ENCODE assay signal across 8 cellular contexts in genomic region chr13:112690242-112690943, GRCh38. TPM values are rescaled to one million over a fixed set of nuclear protein-coding genes. Genes with fewer than 3 reads are reported as not detected.
DNase-seq lines count a peak whose midpoint lies in the region; ATAC-seq and TF ChIP-seq lines count a peak whose summit lies in the region.

No MANE protein-coding gene starts in this region.

- H3K4me1 ChIP-seq in breast epithelium, result peaks cover 0 to 12% of the 10 kb centered on the region in 2 donors

- H3K27me3 ChIP-seq in breast epithelium (no peaks in the 10 kb centered on the region), layer of hippocampus (ENCODE audit: control insufficient read depth, insufficient read depth, low read length) (no peaks in the 10 kb centered on the region)

- no peaks in the 10 kb centered on the region for H3K9me3 ChIP-seq in breast epithelium

- H3K4me3 ChIP-seq in breast epithelium, result peak overlapping the region; percentile 85 to 98 (median 96)

- DNase-seq in RWPE1 (ENCODE audit: low spot score) (peak; percentile 47), breast epithelium (ENCODE audit: low spot score in 2 of 2) (no peak), dedifferentiated amniotic fluid mesenchymal stem cell (ENCODE audit: extremely low spot score) (no peak)
- DNase-seq in stimulated activated CD4-positive, alpha-beta T cell treated with anti-CD3 and anti-CD28 coated beads, Interleukin-4, amount 100 ng/mL, for 1 hour, result peak; percentile 37

- intact Hi-C loops in breast epithelium (cut with DNase I; ENCODE audit: low total_unique reads), result no loop called here

- POLR2A ChIA-PET in RWPE1 (lab: Yijun Ruan, JAX; ENCODE audit: low non-redundant PET), result no interaction called here

- H3K27ac ChIP-seq in C4-2B, result peak overlapping the region; percentile 77
- H3K27ac ChIP-seq in RWPE1, result peak overlapping the region; percentile 76
- H3K27ac ChIP-seq in breast epithelium, result peak overlapping the region; percentile 93 to 96
- peak overlapping the region; percentile 84 for H3K27ac ChIP-seq in layer of hippocampus (ENCODE audit: low read depth, low read length)

- ATAC-seq in GM18907 (IDR thresholded peaks at IDR 0.05; ENCODE audit: unreplicated experiment) (peak; percentile 28), HG03066 (IDR thresholded peaks at IDR 0.05; ENCODE audit: low read depth, unreplicated experiment) (peak; percentile 24)

- CTCF ChIA-PET in RWPE1 (lab: Yijun Ruan, JAX), result interaction anchor here (0.6 kb wide), 1 partner anchor 1197 kb away, joined by 4 read pairs; no protein-coding TSS in a partner anchor

- TF ChIP-seq CTCF in C4-2B (conservative IDR thresholded peaks at IDR 0.05) (no peak), RWPE1 (conservative IDR thresholded peaks at IDR 0.05; ENCODE audit: low read depth) (no peak), breast epithelium (IDR thresholded peaks at IDR 0.05) (no peak)

- no peaks in the 10 kb centered on the region for H3K36me3 ChIP-seq in breast epithelium

- no peak for TF ChIP-seq POLR2A in breast epithelium (IDR thresholded peaks at IDR 0.05)

RNA-seq across cellular contexts. Expression of gene ATP11A, which starts 0.6 kb away (rescaled TPM):
- 10 to 100 TPM; 22.1 to 27.2 (median 26.8) TPM for total RNA-seq in breast epithelium

Comparison
In these comparisons a context has a peak if more than half of its experiments do, and no peak if none do; other contexts are left out.
1. DNase-seq: peak in RWPE1 (single experiment) and stimulated activated CD4-positive, alpha-beta T cell treated with anti-CD3 and anti-CD28 coated beads, Interleukin-4, amount 100 ng/mL, for 1 hour (single experiment); none in breast epithelium (0 of 2) and dedifferentiated amniotic fluid mesenchymal stem cell (single experiment).
2. Peak in every context shown above with its lines, with median percentiles within 50 percentile points of each other: H3K27ac ChIP-seq.